ENCODE assay signal across 18 cellular contexts in genomic region chr9:136493567-136493971, GRCh38. TPM values are rescaled to one million over a fixed set of nuclear protein-coding genes. Genes with fewer than 3 reads are reported as not detected.
A peak's percentile ranks its signal among the peaks of the same experiment; 100 is the strongest.
DNase-seq lines count a peak whose midpoint lies in the region; ATAC-seq and TF ChIP-seq lines count a peak whose summit lies in the region.
"Had no signal": no experiment of that assay in that cellular context is flagged by ENCODE, and none has a peak within 500 bp of the region (broad histone marks: within the 10 kb centered on the region; RNA-seq: fewer than 3 reads in every experiment).

No MANE protein-coding gene starts in this region.

- peaks cover 3% of the 10 kb centered on the region; the same call in 1 of the 2 replicates for H3K9me3 Mint-ChIP-seq in WTC11
- H3K9me3 Mint-ChIP-seq: activated naive CD8-positive, alpha-beta T cell treated with anti-CD3 and anti-CD28 coated beads, Interleukin-2, amount 10 ng/mL, durations not matched to agents 7 days and 5 days; immature natural killer cell; naive thymus-derived CD8-positive, alpha-beta T cell; stimulated activated effector memory CD8-positive, alpha-beta T cell treated with anti-CD3 and anti-CD28 coated beads, Interleukin-12 subunit alpha, Interleukin-12 subunit beta, amount 100 ng/mL, for 72 hours had no signal

- TF ChIP-seq CTCF in HCT116 (IDR thresholded peaks at IDR 0.05 in 2 of 3, conservative IDR thresholded peaks at IDR 0.05 in 1 of 3; ENCODE audit: borderline replicate concordance in 1 of 3, insufficient read depth in 1 of 3, low read depth in 2 of 3, low read length in 2 of 3) (no peak), WTC11 (IDR thresholded peaks at IDR 0.05) (no peak), sigmoid colon (IDR thresholded peaks at IDR 0.05) (no peak)

- no peak overlapping the region for H3K9ac ChIP-seq in HCT116 (ENCODE audit: low read length)

- H3K27ac ChIP-seq in HCT116 (ENCODE audit: low read depth, low read length), result no peak overlapping the region
- peak overlapping the region; percentile 5 to 61 (median 54) for H3K27ac ChIP-seq in sigmoid colon
- H3K27ac ChIP-seq: pancreas, tibial artery had no signal

- no peak overlapping the region for H3K4me3 Mint-ChIP-seq in WTC11
- H3K4me3 Mint-ChIP-seq: activated naive CD8-positive, alpha-beta T cell treated with anti-CD3 and anti-CD28 coated beads, Interleukin-2, amount 10 ng/mL, durations not matched to agents 7 days and 5 days; immature natural killer cell; naive thymus-derived CD8-positive, alpha-beta T cell; stimulated activated effector memory CD8-positive, alpha-beta T cell treated with anti-CD3 and anti-CD28 coated beads, Interleukin-12 subunit alpha, Interleukin-12 subunit beta, amount 100 ng/mL, for 72 hours had no signal

- no peaks in the 10 kb centered on the region for H4K20me1 ChIP-seq in HCT116 (ENCODE audit: insufficient read depth)

- no peaks in the 10 kb centered on the region for H3K79me2 ChIP-seq in HCT116 (ENCODE audit: insufficient read depth, low read length)

- TF ChIP-seq RAD21 in HCT116 (IDR thresholded peaks at IDR 0.05; ENCODE audit: low read depth), result no peak

- H3K36me3 ChIP-seq in HCT116 (ENCODE audit: control insufficient read depth in 1 of 2, insufficient read depth in 2 of 2, low read length in 2 of 2), result peaks cover 4 to 14% of the 10 kb centered on the region in 2 experiments; a peak in 3 of 4 replicates
- peaks cover 19 to 39% (median 28%) of the 10 kb centered on the region in 4 donors for H3K36me3 ChIP-seq in sigmoid colon

- TF ChIP-seq EP300 in sigmoid colon (IDR thresholded peaks at IDR 0.05), result no peak

- TF ChIP-seq POLR2A in HCT116 (IDR thresholded peaks at IDR 0.05; ENCODE audit: borderline replicate concordance, extremely low read depth, insufficient read depth, insufficient read length), result no peak
- TF ChIP-seq POLR2A in sigmoid colon (IDR thresholded peaks at IDR 0.05), result no peak

- WGBS in sigmoid colon, 2 donors, result 83 to 87% methylated on average over 8 of the region's 8 CpGs

- no peak overlapping the region for H3K27ac Mint-ChIP-seq in WTC11
- H3K27ac Mint-ChIP-seq: activated naive CD8-positive, alpha-beta T cell treated with anti-CD3 and anti-CD28 coated beads, Interleukin-2, amount 10 ng/mL, durations not matched to agents 7 days and 5 days had no signal

- H2AFZ ChIP-seq in HCT116 (ENCODE audit: low read depth, low read length, poor library complexity, severe bottlenecking), result no peak overlapping the region

- POLR2A ChIA-PET in HCT116 (lab: Charles Lee) (no interaction called here), WTC11 (lab: Charles Lee) (no interaction called here)

- peaks cover 3% of the 10 kb centered on the region; the same call in 1 of the 2 replicates for H3K36me3 Mint-ChIP-seq in WTC11

- no peak overlapping the region for H3K4me3 ChIP-seq in HCT116 (replicated peaks in 1 of 2; ENCODE audit: low read depth in 1 of 2, low read length in 2 of 2)
- no peak overlapping the region for H3K4me3 ChIP-seq in sigmoid colon
- H3K4me3 ChIP-seq: coronary artery, pancreas, tibial artery had no signal

- no peaks in the 10 kb centered on the region for H3K4me1 Mint-ChIP-seq in WTC11
- H3K4me1 Mint-ChIP-seq: activated naive CD8-positive, alpha-beta T cell treated with anti-CD3 and anti-CD28 coated beads, Interleukin-2, amount 10 ng/mL, durations not matched to agents 7 days and 5 days; naive thymus-derived CD8-positive, alpha-beta T cell; stimulated activated effector memory CD8-positive, alpha-beta T cell treated with anti-CD3 and anti-CD28 coated beads, Interleukin-12 subunit alpha, Interleukin-12 subunit beta, amount 100 ng/mL, for 72 hours had no signal

- H3K27me3 ChIP-seq in HCT116 (ENCODE audit: insufficient read depth, low read length) (no peaks in the 10 kb centered on the region), sigmoid colon (no peaks in the 10 kb centered on the region)
- H3K27me3 ChIP-seq: pancreas, tibial artery had no signal

- no peaks in the 10 kb centered on the region for H3K27me3 Mint-ChIP-seq in WTC11 (ENCODE audit: low read depth)
- H3K27me3 Mint-ChIP-seq: activated naive CD8-positive, alpha-beta T cell treated with anti-CD3 and anti-CD28 coated beads, Interleukin-2, amount 10 ng/mL, durations not matched to agents 7 days and 5 days; naive thymus-derived CD8-positive, alpha-beta T cell had no signal

- ATAC-seq in HCT116, result peak; percentile 13; the same call in 1 of the 2 replicates
- no peak; the same call in 1 of the 2 replicates for ATAC-seq in WTC11
- peak; percentile 4 for ATAC-seq in left colon
- ATAC-seq: naive thymus-derived CD8-positive, alpha-beta T cell; pancreas; stimulated activated effector memory CD8-positive, alpha-beta T cell treated with anti-CD3 and anti-CD28 coated beads, Interleukin-12 subunit alpha, Interleukin-12 subunit beta, amount 100 ng/mL, for 72 hours had no signal

- no peak for DNase-seq in HCT116 (ENCODE audit: low read depth, low spot score)
- DNase-seq in WTC11 (ENCODE audit: low spot score), result no peak
- DNase-seq in left colon, result no peak
- DNase-seq in sigmoid colon, result no peak
- no peak for DNase-seq in COLO668 (lab: John Stamatoyannopoulos, UW; ENCODE audit: unreplicated experiment)
- no peak for DNase-seq in NCI-H69 (lab: John Stamatoyannopoulos, UW)
- DNase-seq in T-helper 1 cell, result no peak
- DNase-seq: activated CD4-positive, alpha-beta T cell treated with anti-CD3 and anti-CD28 coated beads for 4 hours; activated naive CD8-positive, alpha-beta T cell treated with anti-CD3 and anti-CD28 coated beads, Interleukin-2, amount 10 ng/mL, durations not matched to agents 7 days and 5 days; immature natural killer cell; mammary epithelial cell; naive thymus-derived CD8-positive, alpha-beta T cell; NCI-H524; SW 1271; tibial artery had no signal

- no TSS peak for BruUV-seq in HCT116 (replicated peaks; lab: Mats Ljungman, UMichigan)

- intact Hi-C loops in HCT116 (cut with micrococcal nuclease) (no loop called here), left colon (cut with DNase I, micrococcal nuclease) (no loop called here), sigmoid colon (cut with DNase I) (loop anchor here (5.0 kb wide), 1 partner anchor 34 kb away; no protein-coding TSS in a partner anchor)

- CTCF ChIA-PET in HCT116 (lab: Charles Lee), result no interaction called here
- CTCF ChIA-PET in WTC11 (lab: Charles Lee), result no interaction called here

- no peaks in the 10 kb centered on the region for H3K9me3 ChIP-seq in HCT116 (ENCODE audit: control insufficient read depth in 1 of 2, insufficient read depth in 1 of 2, low read depth in 1 of 2, low read length in 2 of 2)
- H3K9me3 ChIP-seq in sigmoid colon, result no peaks in the 10 kb centered on the region
- H3K9me3 ChIP-seq: pancreas, tibial artery had no signal

- no peak overlapping the region for H3K4me2 ChIP-seq in HCT116 (ENCODE audit: low read length)

- RAD21 ChIA-PET in HCT116 (lab: Charles Lee; ENCODE audit: low non-redundant PET in 1 of 2, low total read pairs in 2 of 2, uncharacterized antibody in 2 of 2, unreplicated experiment in 2 of 2), result no interaction called here

- H3K9me2 ChIP-seq in HCT116 (ENCODE audit: insufficient read depth), result no peaks in the 10 kb centered on the region

- H3K4me1 ChIP-seq in HCT116 (ENCODE audit: control insufficient read depth in 1 of 2, insufficient read depth in 2 of 2, low read length in 2 of 2) (peaks cover 0 to under 1% of the 10 kb centered on the region in 2 experiments; a peak in 1 of 4 replicates), sigmoid colon (peaks cover 0 to 30% (median 22%) of the 10 kb centered on the region in 4 donors)

TF ChIP-seq in HCT116, 20 proteins besides CTCF, POLR2A, EP300 and RAD21 (continues in another document):
- TF ChIP-seq JUND (IDR thresholded peaks at IDR 0.05) (no peak), EZH2 (IDR thresholded peaks at IDR 0.05) (no peak), TCF7L2 (IDR thresholded peaks at IDR 0.05; ENCODE audit: borderline replicate concordance, extremely low read depth, insufficient read depth, insufficient read length) (no peak), SIN3A (IDR thresholded peaks at IDR 0.05; ENCODE audit: low read depth) (no peak), MAX (IDR thresholded peaks at IDR 0.05) (no peak), ZFX (IDR thresholded peaks at IDR 0.05) (no peak), EZH2phosphoT487 (IDR thresholded peaks at IDR 0.05; ENCODE audit: borderline replicate concordance) (no peak), CBX3 (IDR thresholded peaks at IDR 0.05; ENCODE audit: low read depth) (no peak), FOSL1 (IDR thresholded peaks at IDR 0.05; ENCODE audit: low read depth) (no peak)

TF ChIP-seq in WTC11, 78 proteins besides CTCF, POLR2A, EP300 and RAD21 (continues in another document):
- no peak for TF ChIP-seq ZNF423 (CRISPR knock-in tag; IDR thresholded peaks at IDR 0.05)
- TF ChIP-seq ZBTB43 (CRISPR knock-in tag; IDR thresholded peaks at IDR 0.05), result no peak

RNA-seq across cellular contexts. Expression of gene SEC16A, which starts 10.7 kb away (rescaled TPM):
- total RNA-seq in HCT116 (2021; ENCODE audit: unreplicated experiment) (49.8 TPM), WTC11 (2021) (52.1 to 70.9 TPM (median 52.3 TPM) in 3 replicates), left colon (10 to 100 TPM; 64.2 to 82.4 TPM), sigmoid colon (10 to 100 TPM; 22.9 to 33.9 (median 30.2) TPM)
- 35.5 and 36.4 TPM in 2 replicates for polyA plus RNA-seq in HCT116 (2012)
- polyA plus RNA-seq in sigmoid colon, result 10 to 100 TPM; 22.8 to 57.0 (median 24.5) TPM

RNA-seq across cellular contexts. Expression of gene NOTCH1, which starts 52.3 kb away (rescaled TPM):
- total RNA-seq in HCT116 (2021; ENCODE audit: unreplicated experiment) (36.2 TPM), WTC11 (2021) (76.7 to 95.6 TPM (median 79.2 TPM) in 3 replicates), left colon (10 to 100 TPM; 49.5 to 72.2 TPM), sigmoid colon (10 to 100 TPM; 16.6 to 36.0 (median 31.8) TPM)
- 14.8 and 21.3 TPM in 2 replicates for polyA plus RNA-seq in HCT116 (2012)
- 10 to 100 TPM in 1 of 3 donors, 1 to 10 TPM in 2; 1.8 to 30.8 (median 3.7) TPM for polyA plus RNA-seq in sigmoid colon

RNA-seq across cellular contexts. Expression of gene INPP5E, which starts 53.9 kb away (rescaled TPM):
- total RNA-seq in HCT116 (2021; ENCODE audit: unreplicated experiment), result 23.8 TPM
- polyA plus RNA-seq in HCT116 (2012), result 14.6 and 16.0 TPM in 2 replicates
- 23.6 to 25.5 TPM (median 24.0 TPM) in 3 replicates for total RNA-seq in WTC11 (2021)
- 10 to 100 TPM; 10.5 to 11.0 TPM for total RNA-seq in left colon
- 10 to 100 TPM in 1 of 4 donors, 1 to 10 TPM in 3; 4.6 to 12.2 (median 6.6) TPM for total RNA-seq in sigmoid colon
- polyA plus RNA-seq in sigmoid colon, result 1 to 10 TPM; 1.8 to 7.5 (median 2.3) TPM
